In the genomic region with DNA sequence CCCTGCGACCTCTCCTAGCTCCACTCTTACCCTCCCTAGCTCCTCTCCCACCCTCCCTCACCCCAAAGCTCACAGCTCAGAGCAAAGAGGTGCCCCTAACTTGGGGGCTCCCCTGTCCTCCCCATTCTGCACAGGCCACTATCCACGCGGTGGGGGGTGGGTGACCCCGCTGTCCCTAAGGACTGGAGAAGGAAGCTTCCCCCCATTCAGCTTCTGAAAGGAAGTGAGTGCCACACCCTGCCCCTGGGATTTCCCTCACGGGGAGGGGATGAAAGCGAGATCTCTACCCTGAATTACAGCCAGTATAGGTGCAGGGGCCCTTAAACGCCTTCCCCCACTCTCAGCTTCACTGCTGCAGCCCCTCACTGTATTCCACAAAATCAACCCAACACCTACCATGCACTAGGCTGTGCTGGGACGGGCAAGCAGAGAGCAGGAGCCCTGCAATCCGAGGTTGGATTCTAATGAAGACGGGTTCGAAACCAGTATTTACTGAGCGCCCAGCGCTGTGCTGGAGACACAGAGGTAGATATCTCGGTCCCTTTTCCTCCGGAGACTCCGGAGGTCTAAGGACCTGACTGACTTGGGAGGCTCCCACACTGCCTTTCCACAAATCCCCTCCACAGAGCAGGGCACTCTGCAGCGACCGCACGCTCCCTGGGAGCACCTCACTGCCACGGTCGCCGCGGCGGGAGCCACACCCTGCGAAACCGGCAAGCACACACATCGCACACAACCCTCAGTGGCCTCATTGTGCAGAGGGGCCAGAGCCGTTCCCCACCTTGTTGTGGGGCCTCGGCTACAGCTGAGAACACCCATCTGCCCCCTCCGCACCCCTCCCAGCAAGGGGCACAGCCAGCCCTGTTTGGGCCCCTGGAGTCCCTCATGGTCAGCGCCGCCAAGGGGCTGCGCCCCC, we compare ENCODE assay signal across 8 cellular contexts. TPM values are rescaled to one million over a fixed set of nuclear protein-coding genes. Genes with fewer than 3 reads are reported as not detected.
DNase-seq lines count a peak whose midpoint lies in the region; ATAC-seq and TF ChIP-seq lines count a peak whose summit lies in the region.

No MANE protein-coding gene starts in this region.

- H3K27ac Mint-ChIP-seq in activated T-helper 2 cell treated with anti-CD3 and anti-CD28 coated beads, Interferon-gamma antibody, Interleukin-2, Interleukin-4, amounts not matched to agents 10 μg/mL and 5 μg/mL and 100 μg/mL, durations not matched to agents 14 hours and 24 hours and 36 hours, result peak overlapping the region; percentile 89

- peak in 3 of 8 donors; percentile 3 to 11 (median 9) for ATAC-seq in heart right ventricle
- ATAC-seq in GM21786 (IDR thresholded peaks at IDR 0.05; ENCODE audit: unreplicated experiment), result no peak

- peaks cover 6% of the 10 kb centered on the region; the same call in 1 of the 2 replicates for H3K9me3 ChIP-seq in AG04450 (ENCODE audit: control insufficient read depth, insufficient read depth, low read length)
- no peaks in the 10 kb centered on the region for H3K9me3 ChIP-seq in heart right ventricle

- H3K27me3 ChIP-seq in AG04450 (ENCODE audit: control insufficient read depth, insufficient read depth, low read length), result no peaks in the 10 kb centered on the region
- peaks cover 0 to 6% (median 0%) of the 10 kb centered on the region in 7 donors for H3K27me3 ChIP-seq in heart right ventricle

- TF ChIP-seq CTCF in AG04450 (IDR thresholded peaks at IDR 0.05; ENCODE audit: low read depth, low read length) (no peak), heart right ventricle (IDR thresholded peaks at IDR 0.05) (no peak)

- DNase-seq in AG04450 (ENCODE audit: low read depth, low spot score) (no peak), HCEC 1CT (peak; percentile 30), heart right ventricle (peak; percentile 48 to 68), skeletal muscle cell (ENCODE audit: low read depth) (no peak), HuH-7 (ENCODE audit: low spot score) (no peak), nucleus accumbens (lab: John Stamatoyannopoulos, UW) (no peak)
- DNase-seq in activated T-helper 2 cell treated with anti-CD3 and anti-CD28 coated beads, Interferon-gamma antibody, Interleukin-2, Interleukin-4, amounts not matched to agents 10 μg/mL and 5 μg/mL and 100 μg/mL, durations not matched to agents 14 hours and 24 hours and 36 hours (ENCODE audit: low spot score), result peak; percentile 46

- POLR2A ChIA-PET in AG04450 (lab: Yijun Ruan, JAX), result interaction anchor here (0.5 to 3.5 kb wide), 10 partner anchors 9 to 150 kb away, joined by 3 to 28 read pairs (median 6); partner anchors contain the start of genes EEF1G and MTA2

- H3K4me3 Mint-ChIP-seq in activated T-helper 2 cell treated with anti-CD3 and anti-CD28 coated beads, Interferon-gamma antibody, Interleukin-2, Interleukin-4, amounts not matched to agents 10 μg/mL and 5 μg/mL and 100 μg/mL, durations not matched to agents 14 hours and 24 hours and 36 hours (ENCODE audit: low read depth), result peak overlapping the region; percentile 95

- peaks cover 0 to 3% (median 0%) of the 10 kb centered on the region in 9 donors for H3K36me3 ChIP-seq in heart right ventricle

- CTCF ChIA-PET in AG04450 (lab: Charles Lee), result interaction anchor here (1.3 to 6.2 kb wide), 6 partner anchors 8 to 165 kb away, joined by 3 to 137 read pairs (median 64); partner anchors contain the start of gene TUT1

- 1 to 2% methylated on average over 32 to 33 of the region's 33 CpGs for WGBS in heart right ventricle, 2 donors

- intact Hi-C loops in activated T-helper 2 cell treated with anti-CD3 and anti-CD28 coated beads, Interferon-gamma antibody, Interleukin-2, Interleukin-4, amounts not matched to agents 10 μg/mL and 5 μg/mL and 100 μg/mL, durations not matched to agents 14 hours and 24 hours and 36 hours (cut with micrococcal nuclease), result loop anchor here (2.0 to 5.0 kb wide), 3 partner anchors 47 to 150 kb away; no protein-coding TSS in a partner anchor
- intact Hi-C loops in heart right ventricle (cut with DNase I), result loop anchor here in 9 of 10 donors (2.0 to 10.0 kb wide), 9 partner anchors 37 to 150 kb away; partner anchors contain the start of gene TUT1 (in 1 of the 9)

- H3K4me1 Mint-ChIP-seq in activated T-helper 2 cell treated with anti-CD3 and anti-CD28 coated beads, Interferon-gamma antibody, Interleukin-2, Interleukin-4, amounts not matched to agents 10 μg/mL and 5 μg/mL and 100 μg/mL, durations not matched to agents 14 hours and 24 hours and 36 hours (ENCODE audit: low read depth), result peaks cover 59% of the 10 kb centered on the region

- H3K27ac ChIP-seq in AG04450 (ENCODE audit: low read depth, low read length) (peak overlapping the region; percentile 57), heart right ventricle (peak overlapping the region; percentile 98 to 100 (median 100))

- peaks cover 10% of the 10 kb centered on the region for H3K27me3 Mint-ChIP-seq in activated T-helper 2 cell treated with anti-CD3 and anti-CD28 coated beads, Interferon-gamma antibody, Interleukin-2, Interleukin-4, amounts not matched to agents 10 μg/mL and 5 μg/mL and 100 μg/mL, durations not matched to agents 14 hours and 24 hours and 36 hours (ENCODE audit: low read depth)

- peaks cover 41 to 82% (median 74%) of the 10 kb centered on the region in 9 donors for H3K4me1 ChIP-seq in heart right ventricle

- H3K4me3 ChIP-seq in AG04450 (ENCODE audit: low read depth, low read length) (peak overlapping the region; percentile 98), heart right ventricle (peak overlapping the region; percentile 72 to 100 (median 99)), skeletal muscle cell (ENCODE audit: low read depth, low read length) (peak overlapping the region; percentile 97)

- peaks cover 8% of the 10 kb centered on the region for H3K36me3 Mint-ChIP-seq in activated T-helper 2 cell treated with anti-CD3 and anti-CD28 coated beads, Interferon-gamma antibody, Interleukin-2, Interleukin-4, amounts not matched to agents 10 μg/mL and 5 μg/mL and 100 μg/mL, durations not matched to agents 14 hours and 24 hours and 36 hours (ENCODE audit: low read depth)

- H3K9me3 Mint-ChIP-seq in activated T-helper 2 cell treated with anti-CD3 and anti-CD28 coated beads, Interferon-gamma antibody, Interleukin-2, Interleukin-4, amounts not matched to agents 10 μg/mL and 5 μg/mL and 100 μg/mL, durations not matched to agents 14 hours and 24 hours and 36 hours, result no peaks in the 10 kb centered on the region

RNA-seq across cellular contexts. Expression of gene AHNAK, which starts 1.8 kb away (rescaled TPM):
- 231 and 243 TPM in 2 replicates for polyA plus RNA-seq in AG04450 (2011; rRNA removed)
- polyA minus RNA-seq in AG04450 (2011; rRNA and poly(A)+ RNA removed), result 780 and 843 TPM in 2 replicates
- total RNA-seq in activated T-helper 2 cell treated with anti-CD3 and anti-CD28 coated beads, Interferon-gamma antibody, Interleukin-2, Interleukin-4, amounts not matched to agents 10 μg/mL and 5 μg/mL and 100 μg/mL, durations not matched to agents 14 hours and 24 hours and 36 hours, result 105 and 108 TPM in 2 replicates
- 100 to 1,000 TPM; 259 to 447 (median 386) TPM for total RNA-seq in heart right ventricle
- 100 to 1,000 TPM; 101 to 113 TPM for polyA plus RNA-seq in heart right ventricle

RNA-seq across cellular contexts. Expression of gene EEF1G, which starts 28.9 kb away (rescaled TPM):
- polyA plus RNA-seq in AG04450 (2011; rRNA removed), result 2,186 and 2,474 TPM in 2 replicates
- polyA minus RNA-seq in AG04450 (2011; rRNA and poly(A)+ RNA removed), result 1,515 and 1,839 TPM in 2 replicates
- total RNA-seq in activated T-helper 2 cell treated with anti-CD3 and anti-CD28 coated beads, Interferon-gamma antibody, Interleukin-2, Interleukin-4, amounts not matched to agents 10 μg/mL and 5 μg/mL and 100 μg/mL, durations not matched to agents 14 hours and 24 hours and 36 hours, result 1,369 and 1,395 TPM in 2 replicates
- total RNA-seq in heart right ventricle, result 1,000 to 10,000 TPM in 5 of 10 donors, 100 to 1,000 TPM in 5; 784 to 1,131 (median 1,002) TPM
- 1,000 to 10,000 TPM in 1 of 2 donors, 100 to 1,000 TPM in 1; 555 to 1,173 TPM for polyA plus RNA-seq in heart right ventricle

RNA-seq across cellular contexts. Expression of gene TUT1, which starts 46.5 kb away (rescaled TPM):
- 7.8 and 9.0 TPM in 2 replicates for polyA plus RNA-seq in AG04450 (2011; rRNA removed)
- 6.3 and 6.4 TPM in 2 replicates for polyA minus RNA-seq in AG04450 (2011; rRNA and poly(A)+ RNA removed)
- total RNA-seq in activated T-helper 2 cell treated with anti-CD3 and anti-CD28 coated beads, Interferon-gamma antibody, Interleukin-2, Interleukin-4, amounts not matched to agents 10 μg/mL and 5 μg/mL and 100 μg/mL, durations not matched to agents 14 hours and 24 hours and 36 hours, result 29.9 and 41.7 TPM in 2 replicates
- 10 to 100 TPM in 8 of 10 donors, 1 to 10 TPM in 2; 8.2 to 17.9 (median 12.3) TPM for total RNA-seq in heart right ventricle
- polyA plus RNA-seq in heart right ventricle, result 10 to 100 TPM in 1 of 2 donors, 1 to 10 TPM in 1; 9.3 to 19.2 TPM

RNA-seq across cellular contexts. Expression of gene MTA2, which starts 56.9 kb away (rescaled TPM):
- polyA plus RNA-seq in AG04450 (2011; rRNA removed) (22.9 and 36.7 TPM in 2 replicates), heart right ventricle (10 to 100 TPM; 22.1 to 35.3 TPM)
- 63.1 and 79.4 TPM in 2 replicates for polyA minus RNA-seq in AG04450 (2011; rRNA and poly(A)+ RNA removed)
- 201 and 215 TPM in 2 replicates for total RNA-seq in activated T-helper 2 cell treated with anti-CD3 and anti-CD28 coated beads, Interferon-gamma antibody, Interleukin-2, Interleukin-4, amounts not matched to agents 10 μg/mL and 5 μg/mL and 100 μg/mL, durations not matched to agents 14 hours and 24 hours and 36 hours
- 10 to 100 TPM; 25.0 to 45.3 (median 29.8) TPM for total RNA-seq in heart right ventricle

Comparison
In these comparisons a context has a peak if more than half of its experiments do, and no peak if none do; other contexts are left out.
1. DNase-seq: peak in HCEC 1CT (single experiment), activated T-helper 2 cell treated with anti-CD3 and anti-CD28 coated beads, Interferon-gamma antibody, Interleukin-2, Interleukin-4, amounts not matched to agents 10 μg/mL and 5 μg/mL and 100 μg/mL, durations not matched to agents 14 hours and 24 hours and 36 hours (single experiment) and heart right ventricle (2 of 2); none in AG04450 (single experiment), skeletal muscle cell (single experiment), HuH-7 (single experiment) and nucleus accumbens (0 of 56).
2. Peak in every context shown above with its lines, with median percentiles within 50 percentile points of each other: H3K4me3 ChIP-seq.